Comparison of ENCODE assay signal across 14 cellular contexts in genomic region chr2:4653989-4654388, GRCh38.
"Had no signal": no experiment of that assay in that cellular context is flagged by ENCODE, and none has a peak within 500 bp of the region (broad histone marks: within the 10 kb centered on the region; RNA-seq: fewer than 3 reads in every experiment).

No MANE protein-coding gene starts in this region.

- H3K27me3 ChIP-seq: brain microvascular endothelial cell, esophagus muscularis mucosa, transverse colon had no signal

- H3K4me1 ChIP-seq: esophagus muscularis mucosa, transverse colon had no signal

- DNase-seq: activated CD4-positive, alpha-beta T cell treated with anti-CD3 and anti-CD28 coated beads, Interleukin-2, amount 50 U/mL, for 48 hours; activated gamma-delta T cell treated with Interleukin-2 at 50 U/mL for 16 hours; activated naive CD8-positive, alpha-beta T cell treated with anti-CD3 and anti-CD28 coated beads for 36 hours; activated T-cell treated with anti-CD3 and anti-CD28 coated beads, Interleukin-2, amount 50 U/mL, for 48 hours; brain microvascular endothelial cell; foreskin fibroblast; left cardiac atrium; stimulated activated CD4-positive, alpha-beta T cell treated with anti-CD3 and anti-CD28 coated beads, Interleukin-12 subunit alpha, Interleukin-12 subunit beta, amount 100 ng/mL, for 4 hours; stimulated activated naive CD4-positive, alpha-beta T cell; substantia nigra; T-helper 17 cell; transverse colon had no signal

- H3K9me3 ChIP-seq: esophagus muscularis mucosa had no signal

- H3K4me1 Mint-ChIP-seq: activated naive CD8-positive, alpha-beta T cell treated with anti-CD3 and anti-CD28 coated beads for 36 hours; T-helper 17 cell had no signal

- H3K36me3 ChIP-seq: brain microvascular endothelial cell, esophagus muscularis mucosa, transverse colon had no signal

- H3K27me3 Mint-ChIP-seq: activated naive CD8-positive, alpha-beta T cell treated with anti-CD3 and anti-CD28 coated beads for 36 hours; natural killer cell treated with Interleukin-12 subunit alpha and Interleukin-12 subunit beta and Interleukin-15 and Interleukin-18, amount 100 ng/mL, for 72 hours; T-helper 17 cell had no signal

- H3K36me3 Mint-ChIP-seq: activated naive CD8-positive, alpha-beta T cell treated with anti-CD3 and anti-CD28 coated beads for 36 hours; natural killer cell treated with Interleukin-12 subunit alpha and Interleukin-12 subunit beta and Interleukin-15 and Interleukin-18, amount 100 ng/mL, for 72 hours had no signal

- H3K27ac Mint-ChIP-seq: activated naive CD8-positive, alpha-beta T cell treated with anti-CD3 and anti-CD28 coated beads for 36 hours; natural killer cell treated with Interleukin-12 subunit alpha and Interleukin-12 subunit beta and Interleukin-15 and Interleukin-18, amount 100 ng/mL, for 72 hours; T-helper 17 cell had no signal

- H3K27ac ChIP-seq: brain microvascular endothelial cell, esophagus muscularis mucosa, transverse colon had no signal

- H3K4me3 ChIP-seq: esophagus muscularis mucosa, transverse colon had no signal

- H3K4me3 Mint-ChIP-seq: activated naive CD8-positive, alpha-beta T cell treated with anti-CD3 and anti-CD28 coated beads for 36 hours; natural killer cell treated with Interleukin-12 subunit alpha and Interleukin-12 subunit beta and Interleukin-15 and Interleukin-18, amount 100 ng/mL, for 72 hours; T-helper 17 cell had no signal
